ENCODE assay signal across 9 cellular contexts in genomic region chr17:13337864-13338371, GRCh38.
DNase-seq lines count a peak whose midpoint lies in the region; ATAC-seq and TF ChIP-seq lines count a peak whose summit lies in the region.
"Had no signal": no experiment of that assay in that cellular context is flagged by ENCODE, and none has a peak within 500 bp of the region (broad histone marks: within the 10 kb centered on the region; RNA-seq: fewer than 3 reads in every experiment).

No MANE protein-coding gene starts in this region.

- H3K27ac ChIP-seq in left lung (no peak overlapping the region), uterus (no peak overlapping the region)

- no peaks in the 10 kb centered on the region for H3K36me3 Mint-ChIP-seq in MCF 10A (ENCODE audit: insufficient read depth, unreplicated experiment)

- H3K4me3 ChIP-seq in BJ (ENCODE audit: low read depth, low read length) (peak overlapping the region; percentile 32), left lung (peak overlapping the region in 1 of 2 donors; percentile 10), uterus (no peak overlapping the region)

- CTCF ChIA-PET in BJ (lab: Yijun Ruan, JAX) (interaction anchor here (0.6 to 2.7 kb wide), 13 partner anchors 16 to 969 kb away, joined by 3 to 19 read pairs (median 3); no protein-coding TSS in a partner anchor), MCF 10A (lab: Yijun Ruan, JAX) (interaction anchor here (0.6 to 3.5 kb wide), 33 partner anchors 8 to 1919 kb away, joined by 3 to 21 read pairs (median 3); partner anchors contain the start of gene HS3ST3B1)

- H3K27me3 ChIP-seq in BJ (ENCODE audit: control insufficient read depth, insufficient read depth, low read length) (no peaks in the 10 kb centered on the region), left lung (peaks cover 0 to 14% of the 10 kb centered on the region in 2 donors), uterus (peaks cover 0 to 5% of the 10 kb centered on the region in 2 donors)

- H3K9me3 ChIP-seq in left lung: no peaks in the 10 kb centered on the region
- H3K9me3 ChIP-seq in uterus: no peaks in the 10 kb centered on the region

- TF ChIP-seq POLR2A in uterus (IDR thresholded peaks at IDR 0.05): no peak

- H3K27me3 Mint-ChIP-seq in MCF 10A (ENCODE audit: insufficient read depth, unreplicated experiment): no peaks in the 10 kb centered on the region

- DNase-seq in BJ (ENCODE audit: low read depth): no peak
- peak; percentile 22 for DNase-seq in GM13976 (ENCODE audit: low spot score)
- peak; percentile 56 for DNase-seq in NCI-H748 treated with DMSO at 0.1 percent for 48 hours (lab: John Stamatoyannopoulos, UW)
- peak; percentile 77 for DNase-seq in MCF 10A (ENCODE audit: unreplicated experiment)
- no peak for DNase-seq in left lung
- no peak for DNase-seq in uterus

- H3K4me1 ChIP-seq in left lung (no peaks in the 10 kb centered on the region), uterus (no peaks in the 10 kb centered on the region)

- intact Hi-C loops in MCF 10A (cut with micrococcal nuclease): loop anchor here (1.0 to 10.0 kb wide), 8 partner anchors 226 to 1817 kb away; no protein-coding TSS in a partner anchor
- intact Hi-C loops in left lung (cut with DNase I): no loop called here
- intact Hi-C loops in uterus (cut with DNase I; ENCODE audit: low total_unique reads): no loop called here

- H3K27ac Mint-ChIP-seq in MCF 10A (ENCODE audit: low read depth, unreplicated experiment): peak overlapping the region; percentile 23
- H3K27ac Mint-ChIP-seq: T-helper 1 cell treated with Interleukin-12 subunit alpha and Interleukin-12 subunit beta and Interleukin-4 antibody, amounts not matched to agents 30 μg/mL and 1 μg/mL, for 36 hours had no signal

- ATAC-seq in left lung: peak; percentile 88
- no peak for ATAC-seq in GM19328 (IDR thresholded peaks at IDR 0.05; ENCODE audit: unreplicated experiment)
- ATAC-seq in GM19467 (IDR thresholded peaks at IDR 0.05; ENCODE audit: unreplicated experiment): no peak

- peaks cover 16% of the 10 kb centered on the region for H3K9me3 Mint-ChIP-seq in MCF 10A (ENCODE audit: unreplicated experiment)
- H3K9me3 Mint-ChIP-seq: T-helper 1 cell treated with Interleukin-12 subunit alpha and Interleukin-12 subunit beta and Interleukin-4 antibody, amounts not matched to agents 30 μg/mL and 1 μg/mL, for 36 hours had no signal

- H3K36me3 ChIP-seq in BJ (ENCODE audit: control insufficient read depth, insufficient read depth, low read length): no peaks in the 10 kb centered on the region
- no peaks in the 10 kb centered on the region for H3K36me3 ChIP-seq in left lung
- H3K36me3 ChIP-seq in uterus: no peaks in the 10 kb centered on the region

- peak overlapping the region; percentile 66 for H3K4me3 Mint-ChIP-seq in MCF 10A (ENCODE audit: unreplicated experiment)
- H3K4me3 Mint-ChIP-seq: T-helper 1 cell treated with Interleukin-12 subunit alpha and Interleukin-12 subunit beta and Interleukin-4 antibody, amounts not matched to agents 30 μg/mL and 1 μg/mL, for 36 hours had no signal

- BruUV-seq in MCF 10A (replicated peaks; lab: Mats Ljungman, UMichigan): no TSS peak

- peak; percentile 83 for TF ChIP-seq CTCF in BJ (IDR thresholded peaks at IDR 0.05; ENCODE audit: insufficient read depth, low read depth, low read length)
- peak; percentile 43 for TF ChIP-seq CTCF in GM13976 (IDR thresholded peaks at IDR 0.05; ENCODE audit: borderline replicate concordance, control extremely low read depth, extremely low read depth, insufficient read depth, missing control alignments)
- peak; percentile 79 for TF ChIP-seq CTCF in MCF 10A (IDR thresholded peaks at IDR 0.05; ENCODE audit: unreplicated experiment)
- TF ChIP-seq CTCF in left lung (IDR thresholded peaks at IDR 0.05): peak; percentile 20 to 79
- TF ChIP-seq CTCF in uterus (IDR thresholded peaks at IDR 0.05): peak; percentile 49 to 65 (median 62)

- POLR2A ChIA-PET in BJ (lab: Charles Lee) (interaction anchor here (0.7 kb wide), 1 partner anchor 150 kb away, joined by 4 read pairs; no protein-coding TSS in a partner anchor), MCF 10A (lab: Yijun Ruan, JAX) (interaction anchor here (0.5 to 1.8 kb wide), 7 partner anchors 57 to 963 kb away, joined by 3 to 8 read pairs (median 3); partner anchors contain the start of gene HS3ST3B1)

- in situ Hi-C loops in GM13976 (cut with MboI; ENCODE audit: low sequenced_read_pairs, unreplicated experiment): no loop called here

- no peaks in the 10 kb centered on the region for H3K4me1 Mint-ChIP-seq in MCF 10A (ENCODE audit: insufficient read depth, unreplicated experiment)

Comparison
In these comparisons a context has a peak if more than half of its experiments do, and no peak if none do; other contexts are left out.
1. DNase-seq: peak in GM13976 (single experiment), NCI-H748 treated with DMSO at 0.1 percent for 48 hours (single experiment) and MCF 10A (single experiment); none in BJ (single experiment), left lung (0 of 2) and uterus (0 of 2).
2. Peak in every context shown above with its lines, with median percentiles within 50 percentile points of each other: CTCF ChIP-seq.